Comparison of ENCODE assay signal across 22 cellular contexts in the genomic region with DNA sequence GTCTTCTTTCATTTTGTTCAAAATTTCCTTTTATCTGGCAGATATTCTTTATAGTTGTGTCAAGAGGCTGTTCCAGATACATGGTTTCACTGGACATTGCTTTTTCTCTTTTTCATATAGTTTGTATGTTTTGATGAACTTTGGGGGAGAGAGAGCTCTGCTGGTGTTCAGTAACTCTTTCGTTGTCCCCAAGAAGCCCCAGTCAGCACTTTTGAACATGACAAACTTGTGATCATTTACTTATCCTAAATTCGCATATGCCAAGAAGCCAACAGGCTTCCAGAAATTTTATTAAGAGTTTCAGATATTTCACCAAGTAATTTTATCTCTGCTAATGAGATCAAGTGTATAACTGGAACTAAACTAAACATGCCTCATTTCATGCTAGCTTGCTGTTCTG.
DNase-seq lines count a peak whose midpoint lies in the region; ATAC-seq and TF ChIP-seq lines count a peak whose summit lies in the region.
"Had no signal": no experiment of that assay in that cellular context is flagged by ENCODE, and none has a peak within 500 bp of the region (broad histone marks: within the 10 kb centered on the region; RNA-seq: fewer than 3 reads in every experiment).

No MANE protein-coding gene starts in this region.

- peaks cover 12% of the 10 kb centered on the region for H3K4me1 ChIP-seq in cardiac muscle cell (ENCODE audit: low read depth)
- H3K4me1 ChIP-seq: BLaER1 treated with 17β-estradiol and CSF1 and Interleukin-3, amounts not matched to agents 10 nM and 100 nM had no signal

- H2AFZ ChIP-seq in neural cell (ENCODE audit: low read depth, low read length), result no peak overlapping the region

- no peak for DNase-seq in cardiac muscle cell (ENCODE audit: low read depth in 1 of 2, low spot score in 1 of 2)
- DNase-seq in left cardiac atrium, result no peak
- no peak for DNase-seq in activated CD8-positive, alpha-beta T cell treated with anti-CD3 and anti-CD28 coated beads, Interleukin-2, amount 10 ng/mL, durations not matched to agents 7 days and 5 days
- no peak for DNase-seq in activated naive CD4-positive, alpha-beta T cell treated with anti-CD3 and anti-CD28 coated beads, Interleukin-2, amount 10 ng/mL, durations not matched to agents 7 days and 5 days
- DNase-seq: 8988T; CD4-positive, CD25-positive, alpha-beta regulatory T cell; CD8-positive, alpha-beta memory T cell; COR-L47; DMS 273 treated with DMSO at 0.1 percent for 48 hours; DND-41; EL; GOT3; H7; HFFc6 had no signal

- CTCF ChIA-PET in activated CD8-positive, alpha-beta T cell treated with anti-CD3 and anti-CD28 coated beads, Interleukin-2, amount 10 ng/mL, durations not matched to agents 7 days and 5 days (lab: Charles Lee), result no interaction called here
- CTCF ChIA-PET in activated naive CD4-positive, alpha-beta T cell treated with anti-CD3 and anti-CD28 coated beads, Interleukin-2, amount 10 ng/mL, durations not matched to agents 7 days and 5 days (lab: Charles Lee), result interaction anchor here (0.6 kb wide), 1 partner anchor 72 kb away, joined by 3 read pairs; no protein-coding TSS in a partner anchor

- peaks cover 11% of the 10 kb centered on the region for H3F3A ChIP-seq in neural cell (ENCODE audit: insufficient read depth, low read length, poor library complexity, severe bottlenecking)

- H3K9ac ChIP-seq in neural cell (ENCODE audit: low read length), result peak overlapping the region; percentile 51
- H3K9ac ChIP-seq: BLaER1 treated with 17β-estradiol and CSF1 and Interleukin-3, amounts not matched to agents 10 nM and 100 nM had no signal

- H3K4me2 ChIP-seq in neural cell (ENCODE audit: low read length), result no peak overlapping the region
- H3K4me2 ChIP-seq: BLaER1 treated with 17β-estradiol and CSF1 and Interleukin-3, amounts not matched to agents 10 nM and 100 nM had no signal

- H3K79me2 ChIP-seq in neural cell (replicated peaks; ENCODE audit: insufficient read depth, low read length), result no peaks in the 10 kb centered on the region

- no peak for TF ChIP-seq EP300 in neural cell (conservative IDR thresholded peaks at IDR 0.05; ENCODE audit: poor library complexity, severe bottlenecking)

- H3K27ac ChIP-seq in cardiac muscle cell (peak overlapping the region; percentile 32), VCaP (peak overlapping the region; percentile 5; the same call in 1 of the 2 replicates), neural cell (ENCODE audit: low read length) (peak overlapping the region; percentile 92)
- H3K27ac ChIP-seq: BLaER1 treated with 17β-estradiol and CSF1 and Interleukin-3, amounts not matched to agents 10 nM and 100 nM; HL-60 had no signal

- H3K9me3 ChIP-seq in cardiac muscle cell (ENCODE audit: low read depth) (no peaks in the 10 kb centered on the region), neural cell (ENCODE audit: low read length) (no peaks in the 10 kb centered on the region)
- H3K9me3 ChIP-seq: BLaER1 treated with 17β-estradiol and CSF1 and Interleukin-3, amounts not matched to agents 10 nM and 100 nM had no signal

- intact Hi-C loops in left cardiac atrium (cut with DNase I), result no loop called here

- no peaks in the 10 kb centered on the region for H3K36me3 Mint-ChIP-seq in activated CD8-positive, alpha-beta T cell treated with anti-CD3 and anti-CD28 coated beads, Interleukin-2, amount 10 ng/mL, durations not matched to agents 7 days and 5 days (ENCODE audit: low read depth)
- no peaks in the 10 kb centered on the region for H3K36me3 Mint-ChIP-seq in activated naive CD4-positive, alpha-beta T cell treated with anti-CD3 and anti-CD28 coated beads, Interleukin-2, amount 10 ng/mL, durations not matched to agents 7 days and 5 days
- H3K36me3 Mint-ChIP-seq: CD4-positive, CD25-positive, alpha-beta regulatory T cell; CD8-positive, alpha-beta memory T cell had no signal

- H3K9me3 Mint-ChIP-seq in activated CD8-positive, alpha-beta T cell treated with anti-CD3 and anti-CD28 coated beads, Interleukin-2, amount 10 ng/mL, durations not matched to agents 7 days and 5 days (ENCODE audit: insufficient read depth), result peaks cover 3% of the 10 kb centered on the region
- no peaks in the 10 kb centered on the region for H3K9me3 Mint-ChIP-seq in activated naive CD4-positive, alpha-beta T cell treated with anti-CD3 and anti-CD28 coated beads, Interleukin-2, amount 10 ng/mL, durations not matched to agents 7 days and 5 days

- H3K4me1 Mint-ChIP-seq in activated CD8-positive, alpha-beta T cell treated with anti-CD3 and anti-CD28 coated beads, Interleukin-2, amount 10 ng/mL, durations not matched to agents 7 days and 5 days (ENCODE audit: low read depth), result no peaks in the 10 kb centered on the region
- H3K4me1 Mint-ChIP-seq in activated naive CD4-positive, alpha-beta T cell treated with anti-CD3 and anti-CD28 coated beads, Interleukin-2, amount 10 ng/mL, durations not matched to agents 7 days and 5 days, result no peaks in the 10 kb centered on the region
- H3K4me1 Mint-ChIP-seq: B cell; CD4-positive, CD25-positive, alpha-beta regulatory T cell; CD8-positive, alpha-beta memory T cell had no signal

- H3K9me2 ChIP-seq in neural cell (ENCODE audit: insufficient read depth, low read length), result no peaks in the 10 kb centered on the region

- H4K20me1 ChIP-seq in neural cell (ENCODE audit: insufficient read depth), result no peaks in the 10 kb centered on the region
- H4K20me1 ChIP-seq: BLaER1 treated with 17β-estradiol and CSF1 and Interleukin-3, amounts not matched to agents 10 nM and 100 nM had no signal

- H3K27me3 ChIP-seq in cardiac muscle cell (no peaks in the 10 kb centered on the region), neural cell (ENCODE audit: insufficient read depth, low read depth, low read length) (no peaks in the 10 kb centered on the region)
- H3K27me3 ChIP-seq: BLaER1 treated with 17β-estradiol and CSF1 and Interleukin-3, amounts not matched to agents 10 nM and 100 nM had no signal

- H3K36me3 ChIP-seq in cardiac muscle cell (no peaks in the 10 kb centered on the region), neural cell (ENCODE audit: insufficient read depth, low read length) (no peaks in the 10 kb centered on the region)
- H3K36me3 ChIP-seq: BLaER1 treated with 17β-estradiol and CSF1 and Interleukin-3, amounts not matched to agents 10 nM and 100 nM had no signal

- POLR2A ChIA-PET in activated CD8-positive, alpha-beta T cell treated with anti-CD3 and anti-CD28 coated beads, Interleukin-2, amount 10 ng/mL, durations not matched to agents 7 days and 5 days (lab: Charles Lee), result no interaction called here

- TF ChIP-seq RAD21 in neural cell (conservative IDR thresholded peaks at IDR 0.05), result no peak

- H3K4me3 ChIP-seq in cardiac muscle cell, result no peak overlapping the region
- H3K4me3 ChIP-seq in neural cell (ENCODE audit: low read length), result peak overlapping the region; percentile 51
- H3K4me3 ChIP-seq: BLaER1 treated with 17β-estradiol and CSF1 and Interleukin-3, amounts not matched to agents 10 nM and 100 nM; GM12878 had no signal

- H3K4me3 Mint-ChIP-seq in activated CD8-positive, alpha-beta T cell treated with anti-CD3 and anti-CD28 coated beads, Interleukin-2, amount 10 ng/mL, durations not matched to agents 7 days and 5 days, result no peak overlapping the region
- H3K4me3 Mint-ChIP-seq in activated naive CD4-positive, alpha-beta T cell treated with anti-CD3 and anti-CD28 coated beads, Interleukin-2, amount 10 ng/mL, durations not matched to agents 7 days and 5 days, result no peak overlapping the region
- H3K4me3 Mint-ChIP-seq: B cell; CD4-positive, CD25-positive, alpha-beta regulatory T cell; CD8-positive, alpha-beta memory T cell; HFFc6 had no signal

- no peaks in the 10 kb centered on the region for H3K27me3 Mint-ChIP-seq in activated CD8-positive, alpha-beta T cell treated with anti-CD3 and anti-CD28 coated beads, Interleukin-2, amount 10 ng/mL, durations not matched to agents 7 days and 5 days (ENCODE audit: low read depth)
- H3K27me3 Mint-ChIP-seq in activated naive CD4-positive, alpha-beta T cell treated with anti-CD3 and anti-CD28 coated beads, Interleukin-2, amount 10 ng/mL, durations not matched to agents 7 days and 5 days, result no peaks in the 10 kb centered on the region
- H3K27me3 Mint-ChIP-seq: B cell; CD4-positive, CD25-positive, alpha-beta regulatory T cell; CD8-positive, alpha-beta memory T cell had no signal

- ATAC-seq in left cardiac atrium (no peak), GM18517 (IDR thresholded peaks at IDR 0.05; ENCODE audit: unreplicated experiment) (no peak)
- no peak for ATAC-seq in activated CD8-positive, alpha-beta T cell treated with anti-CD3 and anti-CD28 coated beads, Interleukin-2, amount 10 ng/mL, durations not matched to agents 7 days and 5 days
- ATAC-seq: GM12878, HCT116 had no signal

- TF ChIP-seq CTCF in cardiac muscle cell (IDR thresholded peaks at IDR 0.05; ENCODE audit: low read depth, low read length) (no peak), VCaP (conservative IDR thresholded peaks at IDR 0.05) (no peak), neural cell (IDR thresholded peaks at IDR 0.05; ENCODE audit: poor library complexity, severe bottlenecking) (no peak)

- no peak overlapping the region for H3K27ac Mint-ChIP-seq in activated CD8-positive, alpha-beta T cell treated with anti-CD3 and anti-CD28 coated beads, Interleukin-2, amount 10 ng/mL, durations not matched to agents 7 days and 5 days
- H3K27ac Mint-ChIP-seq in activated naive CD4-positive, alpha-beta T cell treated with anti-CD3 and anti-CD28 coated beads, Interleukin-2, amount 10 ng/mL, durations not matched to agents 7 days and 5 days, result no peak overlapping the region
- H3K27ac Mint-ChIP-seq: B cell; CD4-positive, CD25-positive, alpha-beta regulatory T cell; CD8-positive, alpha-beta memory T cell; HFFc6 had no signal

TF ChIP-seq in neural cell, 6 proteins besides CTCF, POLR2A, EP300 and RAD21 (continues in another document):
- TF ChIP-seq EZH2 (IDR thresholded peaks at IDR 0.05; ENCODE audit: borderline replicate concordance, insufficient read depth, low read length, poor library complexity, severe bottlenecking) (no peak), MXI1 (conservative IDR thresholded peaks at IDR 0.05; ENCODE audit: poor library complexity, severe bottlenecking) (no peak)

Comparison
In these comparisons a context has a peak if more than half of its experiments do, and no peak if none do; other contexts are left out.
1. H3K27ac ChIP-seq: peak in every context shown above with its lines; median percentile 92 in neural cell; 32 in cardiac muscle cell; 5 in VCaP.